Comparison of ENCODE assay signal across 18 cellular contexts in the genomic region with DNA sequence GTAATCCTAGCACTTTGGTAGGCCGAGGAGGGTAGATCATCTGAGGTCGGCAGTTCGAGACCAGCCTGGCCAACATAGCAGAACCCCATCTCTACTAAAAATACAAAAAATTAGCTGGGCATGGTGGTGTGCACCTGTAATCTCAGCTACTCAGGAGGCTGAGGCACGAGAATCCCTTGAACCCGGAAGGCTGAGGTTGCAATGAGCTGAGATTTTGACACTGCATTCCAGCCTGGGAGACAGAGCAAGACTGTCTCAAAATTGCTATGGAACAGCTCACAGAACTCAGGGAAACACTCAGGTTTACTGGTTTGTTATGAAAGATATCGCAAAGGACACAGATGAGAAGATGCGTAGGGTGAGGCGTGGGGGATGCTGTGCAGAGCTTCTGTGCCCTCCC. TPM values are rescaled to one million over a fixed set of nuclear protein-coding genes. Genes with fewer than 3 reads are reported as not detected.
DNase-seq lines count a peak whose midpoint lies in the region; ATAC-seq, FAIRE-seq and TF ChIP-seq lines count a peak whose summit lies in the region.
"Had no signal": no experiment of that assay in that cellular context is flagged by ENCODE, and none has a peak within 500 bp of the region (broad histone marks: within the 10 kb centered on the region; RNA-seq: fewer than 3 reads in every experiment).

No MANE protein-coding gene starts in this region.

- peaks cover 45 to 61% of the 10 kb centered on the region in 2 experiments; a peak in 4 of 5 replicates for H3K4me1 ChIP-seq in K562 (replicated peaks in 1 of 2; ENCODE audit: control insufficient read depth in 2 of 2, insufficient read depth in 2 of 2, low read length in 2 of 2)
- H3K4me1 ChIP-seq in effector memory CD4-positive, alpha-beta T cell (ENCODE audit: control insufficient read depth, insufficient read depth, low read length, poor library complexity, severe bottlenecking): peaks cover 34% of the 10 kb centered on the region
- H3K4me1 ChIP-seq in H9 (ENCODE audit: insufficient read depth, low read length): peaks cover 4% of the 10 kb centered on the region; the same call in 1 of the 2 replicates

- H3K9me3 Mint-ChIP-seq in activated naive CD4-positive, alpha-beta T cell treated with anti-CD3 and anti-CD28 coated beads, Interleukin-2, amount 50 U/mL, for 24 hours: no peaks in the 10 kb centered on the region
- H3K9me3 Mint-ChIP-seq in activated naive CD4-positive, alpha-beta T cell treated with anti-CD3 and anti-CD28 coated beads, Interleukin-2, amount 10 ng/mL, durations not matched to agents 7 days and 5 days: no peaks in the 10 kb centered on the region
- H3K9me3 Mint-ChIP-seq in nephron (no peaks in the 10 kb centered on the region), H9 (no peaks in the 10 kb centered on the region)
- H3K9me3 Mint-ChIP-seq: CD14-positive monocyte, GM23338 had no signal

- no peak overlapping the region for H3K14ac ChIP-seq in H9 (ENCODE audit: insufficient read depth, low read length)

- H2AFZ ChIP-seq in K562 (ENCODE audit: low read depth, low read length): no peak overlapping the region
- H2AFZ ChIP-seq in H9 (ENCODE audit: low read length): no peak overlapping the region
- H2AFZ ChIP-seq: GM23338 had no signal

- TF ChIP-seq CTCF in K562 (IDR thresholded peaks at IDR 0.05 in 2 of 3, conservative IDR thresholded peaks at IDR 0.05 in 1 of 3; ENCODE audit: insufficient read depth in 2 of 3, low read depth in 1 of 3, low read length in 3 of 3) (no peak), nephron (IDR thresholded peaks at IDR 0.05; ENCODE audit: unreplicated experiment in 3 of 3) (no peak), H9 (conservative IDR thresholded peaks at IDR 0.05) (no peak)

- no peak for TF ChIP-seq POLR2A in K562 (conservative IDR thresholded peaks at IDR 0.05)

- no peak overlapping the region for H2BK20ac ChIP-seq in H9 (ENCODE audit: low read depth, low read length, poor library complexity, severe bottlenecking)

- CTCF ChIA-PET in activated naive CD4-positive, alpha-beta T cell treated with anti-CD3 and anti-CD28 coated beads, Interleukin-2, amount 10 ng/mL, durations not matched to agents 7 days and 5 days (lab: Charles Lee): no interaction called here
- CTCF ChIA-PET in K562 (lab: Yijun Ruan, JAX; ENCODE audit: low intra/inter-chr PET ratio): no interaction called here

- H2BK15ac ChIP-seq in H9 (ENCODE audit: low read depth, low read length): no peak overlapping the region

- H3K18ac ChIP-seq in H9 (ENCODE audit: insufficient read length, low read depth, low read length): no peak overlapping the region

- intact Hi-C loops in K562 (cut with micrococcal nuclease): no loop called here

- no peak overlapping the region for H2BK12ac ChIP-seq in H9 (ENCODE audit: insufficient read length, low read depth, low read length)

- H3K4me3 ChIP-seq in K562: no peak overlapping the region
- H3K4me3 ChIP-seq in effector memory CD4-positive, alpha-beta T cell (ENCODE audit: insufficient read depth, low read depth, low read length, poor library complexity, severe bottlenecking): no peak overlapping the region
- H3K4me3 ChIP-seq: GM23338 had no signal

- H3K4ac ChIP-seq in H9 (ENCODE audit: low read depth, low read length): no peak overlapping the region

- no peak overlapping the region for H4K5ac ChIP-seq in H9 (ENCODE audit: insufficient read length, low read depth, low read length)

- 61% methylated on average over 8 of the region's 8 CpGs for WGBS in K562 (ENCODE audit: insufficient coverage, low coverage, missing lambda C conversion rate)
- WGBS in H9 (ENCODE audit: extremely low coverage, insufficient read length, low lambda C conversion rate): no CpG with 5 or more reads among the region's 8 CpGs

- no peak overlapping the region for H2BK120ac ChIP-seq in H9 (ENCODE audit: low read depth, low read length, poor library complexity, severe bottlenecking)

- no peaks in the 10 kb centered on the region for H3K27me3 Mint-ChIP-seq in activated naive CD4-positive, alpha-beta T cell treated with anti-CD3 and anti-CD28 coated beads, Interleukin-2, amount 50 U/mL, for 24 hours
- H3K27me3 Mint-ChIP-seq in activated naive CD4-positive, alpha-beta T cell treated with anti-CD3 and anti-CD28 coated beads, Interleukin-2, amount 10 ng/mL, durations not matched to agents 7 days and 5 days: peaks cover 4% of the 10 kb centered on the region
- H3K27me3 Mint-ChIP-seq in nephron (ENCODE audit: low read depth) (no peaks in the 10 kb centered on the region), H9 (ENCODE audit: low read depth) (peaks cover 9% of the 10 kb centered on the region)

- ATAC-seq in K562: no peak
- ATAC-seq: GM23338, HepG2 had no signal

- TF ChIP-seq EP300 in K562 (IDR thresholded peaks at IDR 0.05; ENCODE audit: low read length): no peak

- H2BK5ac ChIP-seq in H9 (ENCODE audit: insufficient read length, low read length): no peak overlapping the region

- H3K79me1 ChIP-seq in H9 (ENCODE audit: insufficient read depth, low read depth, low read length, poor library complexity, severe bottlenecking): no peaks in the 10 kb centered on the region

- no peak overlapping the region for H4K8ac ChIP-seq in H9 (replicated peaks; ENCODE audit: insufficient read length, low read depth, low read length)

- H3K27me3 ChIP-seq in K562 (ENCODE audit: control insufficient read depth in 2 of 2, insufficient read depth in 2 of 2, low read length in 2 of 2): no peaks in the 10 kb centered on the region
- no peaks in the 10 kb centered on the region for H3K27me3 ChIP-seq in effector memory CD4-positive, alpha-beta T cell (replicated peaks; ENCODE audit: control insufficient read depth, insufficient read depth, low read length, poor library complexity, severe bottlenecking)
- H3K27me3 ChIP-seq in H9 (ENCODE audit: insufficient read depth, low read length): no peaks in the 10 kb centered on the region

- peaks cover 30% of the 10 kb centered on the region for H3K36me3 ChIP-seq in K562 (ENCODE audit: control insufficient read depth, insufficient read depth, low read length)
- no peaks in the 10 kb centered on the region for H3K36me3 ChIP-seq in effector memory CD4-positive, alpha-beta T cell (ENCODE audit: control insufficient read depth, insufficient read depth, low read length)

- peaks cover 9% of the 10 kb centered on the region for H3K36me3 Mint-ChIP-seq in activated naive CD4-positive, alpha-beta T cell treated with anti-CD3 and anti-CD28 coated beads, Interleukin-2, amount 50 U/mL, for 24 hours
- peaks cover 29% of the 10 kb centered on the region for H3K36me3 Mint-ChIP-seq in activated naive CD4-positive, alpha-beta T cell treated with anti-CD3 and anti-CD28 coated beads, Interleukin-2, amount 10 ng/mL, durations not matched to agents 7 days and 5 days
- H3K36me3 Mint-ChIP-seq in nephron (ENCODE audit: low read depth) (peaks cover 5% of the 10 kb centered on the region), H9 (ENCODE audit: insufficient read depth in 1 of 3, low read depth in 3 of 3) (peaks cover 4 to 8% (median 6%) of the 10 kb centered on the region in 3 experiments; a peak in 2 of 7 replicates)

- BruUV-seq in K562 (replicated peaks; lab: Mats Ljungman, UMichigan): no TSS peak

- H3K9me3 ChIP-seq in K562 (replicated peaks; ENCODE audit: control insufficient read depth, insufficient read depth, low read depth, low read length) (no peaks in the 10 kb centered on the region), H9 (ENCODE audit: control insufficient read depth, low read depth, low read length) (no peaks in the 10 kb centered on the region)
- no peaks in the 10 kb centered on the region for H3K9me3 ChIP-seq in effector memory CD4-positive, alpha-beta T cell (ENCODE audit: control insufficient read depth, low read length)

- peaks cover 13% of the 10 kb centered on the region for H3K23me2 ChIP-seq in H9 (ENCODE audit: insufficient read length, low read depth, low read length, poor library complexity, severe bottlenecking)

- FAIRE-seq in K562 (lab: Jason Lieb, UNC): no peak
- FAIRE-seq: A204.1, HepG2 had no signal

- no peak for DNase-seq in activated naive CD4-positive, alpha-beta T cell treated with anti-CD3 and anti-CD28 coated beads, Interleukin-2, amount 10 ng/mL, durations not matched to agents 7 days and 5 days
- DNase-seq in K562 (ENCODE audit: extremely low read depth in 1 of 4, low spot score in 3 of 4) (no peak), GF-D8 (lab: John Stamatoyannopoulos, UW) (no peak), H9 (no peak), SW 1271 (lab: John Stamatoyannopoulos, UW) (no peak)
- no peak for DNase-seq in effector memory CD4-positive, alpha-beta T cell
- DNase-seq: DND-41, GDM1, Karpas-422, MM.1S, NCI-H1105, NCI-H1694 treated with DMSO at 0.1 percent for 48 hours had no signal

- TF ChIP-seq RAD21 in K562 (CRISPR knock-in tag; conservative IDR thresholded peaks at IDR 0.05 in 1 of 2, IDR thresholded peaks at IDR 0.05 in 1 of 2): no peak

- POLR2A ChIA-PET in K562 (lab: Yijun Ruan, JAX): interaction anchor here (0.7 kb wide), 1 partner anchor 465 kb away, joined by 3 read pairs; no protein-coding TSS in a partner anchor

- no peak overlapping the region for H3K23ac ChIP-seq in H9 (ENCODE audit: insufficient read length, low read depth, low read length)

- no peak overlapping the region for H3K27ac Mint-ChIP-seq in activated naive CD4-positive, alpha-beta T cell treated with anti-CD3 and anti-CD28 coated beads, Interleukin-2, amount 50 U/mL, for 24 hours
- no peak overlapping the region for H3K27ac Mint-ChIP-seq in activated naive CD4-positive, alpha-beta T cell treated with anti-CD3 and anti-CD28 coated beads, Interleukin-2, amount 10 ng/mL, durations not matched to agents 7 days and 5 days
- H3K27ac Mint-ChIP-seq in nephron (no peak overlapping the region), H9 (no peak overlapping the region; a peak in 1 of 7 replicates)
- H3K27ac Mint-ChIP-seq: GM23338 had no signal

- H2AK5ac ChIP-seq in H9 (ENCODE audit: insufficient read length, low read length): no peak overlapping the region

- in situ Hi-C loops in K562 (cut with MboI): no loop called here

- H4K91ac ChIP-seq in H9 (ENCODE audit: insufficient read length, low read depth, low read length): no peak overlapping the region

- peaks cover 77% of the 10 kb centered on the region for H3K4me1 Mint-ChIP-seq in activated naive CD4-positive, alpha-beta T cell treated with anti-CD3 and anti-CD28 coated beads, Interleukin-2, amount 50 U/mL, for 24 hours
- peaks cover 76% of the 10 kb centered on the region for H3K4me1 Mint-ChIP-seq in activated naive CD4-positive, alpha-beta T cell treated with anti-CD3 and anti-CD28 coated beads, Interleukin-2, amount 10 ng/mL, durations not matched to agents 7 days and 5 days
- H3K4me1 Mint-ChIP-seq in nephron (peaks cover 41% of the 10 kb centered on the region), H9 (peaks cover 29 to 39% of the 10 kb centered on the region in 2 experiments)

- H3K4me3 Mint-ChIP-seq in activated naive CD4-positive, alpha-beta T cell treated with anti-CD3 and anti-CD28 coated beads, Interleukin-2, amount 50 U/mL, for 24 hours: peak overlapping the region; percentile 30
- H3K4me3 Mint-ChIP-seq in activated naive CD4-positive, alpha-beta T cell treated with anti-CD3 and anti-CD28 coated beads, Interleukin-2, amount 10 ng/mL, durations not matched to agents 7 days and 5 days: no peak overlapping the region
- H3K4me3 Mint-ChIP-seq in nephron: peak overlapping the region; percentile 3 to 86 (median 41)
- no peak overlapping the region for H3K4me3 Mint-ChIP-seq in H9

- no peak overlapping the region; the same call in 1 of the 3 replicates for H3K27ac ChIP-seq in K562 (ENCODE audit: extremely low read depth, low read depth, low read length)
- H3K27ac ChIP-seq in effector memory CD4-positive, alpha-beta T cell (ENCODE audit: insufficient read depth, low read length, poor library complexity, severe bottlenecking): no peak overlapping the region
- no peak overlapping the region for H3K27ac ChIP-seq in H9 (ENCODE audit: insufficient read length, low read depth, low read length)

- H3K4me2 ChIP-seq in K562 (ENCODE audit: insufficient read depth, low read length): no peak overlapping the region
- no peak overlapping the region for H3K4me2 ChIP-seq in H9 (ENCODE audit: insufficient read depth, insufficient read length, low read length)
- H3K4me2 ChIP-seq: GM23338 had no signal

- H3K9me1 ChIP-seq in K562 (ENCODE audit: control insufficient read depth, insufficient read depth, low read length): peaks cover 1% of the 10 kb centered on the region

- no peak overlapping the region for H3K9ac ChIP-seq in K562 (ENCODE audit: insufficient read depth in 1 of 2, low read depth in 2 of 2, low read length in 2 of 2)
- H3K9ac ChIP-seq in H9 (ENCODE audit: extremely low read depth, insufficient read length, low read length): no peak overlapping the region

- H3K56ac ChIP-seq in H9 (ENCODE audit: insufficient read length, low read depth, low read length): no peak overlapping the region

- H4K20me1 ChIP-seq in K562 (replicated peaks; ENCODE audit: control insufficient read depth, insufficient read depth, low read length) (0 out of 2 replicates have a peak, but pooled peaks cover 5% of the 10 kb centered on the region), H9 (ENCODE audit: control insufficient read depth, insufficient read depth, insufficient read length) (no peaks in the 10 kb centered on the region)

- H3K79me2 ChIP-seq in K562 (ENCODE audit: control insufficient read depth, insufficient read depth, low read length) (peaks cover 74% of the 10 kb centered on the region), H9 (ENCODE audit: insufficient read depth, low read length) (no peaks in the 10 kb centered on the region; the same call in 1 of the 2 replicates)

- H3T11ph ChIP-seq in H9 (ENCODE audit: low read length): no peak overlapping the region

RNA-seq across cellular contexts. Expression of a gene that starts 2.7 kb away (rescaled TPM):
- 805 and 856 TPM in 2 replicates for total RNA-seq in K562 (2011; cell fraction: chromatin; rRNA removed; ENCODE audit: low replicate concordance)
- total RNA-seq in K562 (2011; cell fraction: nucleolus; rRNA removed): 514 and 529 TPM in 2 replicates
- total RNA-seq in K562 (2011; cell fraction: nucleoplasm; rRNA removed): 508 and 540 TPM in 2 replicates
- 54.2 and 59.8 TPM in 2 replicates for total RNA-seq in K562 (2014; rRNA removed)
- 51.1 and 59.4 TPM in 2 replicates for total RNA-seq in K562 (2014; rRNA removed; fragmentation: Illumina TruSeq; extraction: Trizol)
- total RNA-seq in K562 (2015; rRNA removed; fragmentation: Illumina TruSeq; extraction: Trizol): 54.9 and 57.5 TPM in 2 replicates
- 63.0 and 72.9 TPM in 2 replicates for total RNA-seq in K562 (2021)
- polyA plus RNA-seq in K562 (2011; rRNA removed): 205 and 223 TPM in 2 replicates
- 71.6 and 100.0 TPM in 2 replicates for polyA plus RNA-seq in K562 (2011; cell fraction: cytosol; rRNA removed)
- polyA plus RNA-seq in K562 (2011; cell fraction: nucleus; rRNA removed): 633 and 866 TPM in 2 replicates
- 85.2 and 154 TPM in 2 replicates for polyA plus RNA-seq in K562 (2012)
- polyA plus RNA-seq in K562 (2014; fragmentation: Illumina TruSeq; extraction: Trizol): 71.2 and 76.9 TPM in 2 replicates
- 10 to 100 TPM; 17.0 to 19.7 TPM for polyA plus RNA-seq in K562 (2014; fragmentation: Nextera tagmentation; extraction: Ambion mirVana)
- 122 and 150 TPM in 2 replicates for polyA plus RNA-seq in K562 (2014; rRNA removed)
- polyA minus RNA-seq in K562 (2011; rRNA and poly(A)+ RNA removed): 49.8 and 57.6 TPM in 2 replicates
- polyA minus RNA-seq in K562 (2011; cell fraction: cytosol; rRNA and poly(A)+ RNA removed): 30.9 and 31.2 TPM in 2 replicates
- 105 and 107 TPM in 2 replicates for polyA minus RNA-seq in K562 (2011; cell fraction: nucleus; rRNA and poly(A)+ RNA removed)
- total RNA-seq in H9 (2021): 34.3 and 37.9 TPM in 2 replicates

RNA-seq across cellular contexts. Expression of a gene that starts 27.7 kb away (rescaled TPM):
- total RNA-seq in K562 (2011; cell fraction: chromatin; rRNA removed; ENCODE audit: low replicate concordance): not detected in 2 replicates
- total RNA-seq in K562 (2011; cell fraction: nucleolus; rRNA removed): not detected in 2 replicates
- not detected in 2 replicates for total RNA-seq in K562 (2011; cell fraction: nucleoplasm; rRNA removed)
- total RNA-seq in K562 (2014; rRNA removed): not detected in 2 replicates
- total RNA-seq in K562 (2014; rRNA removed; fragmentation: Illumina TruSeq; extraction: Trizol): not detected in 2 replicates
- total RNA-seq in K562 (2015; rRNA removed; fragmentation: Illumina TruSeq; extraction: Trizol): not detected in 2 replicates
- total RNA-seq in K562 (2021): not detected in 2 replicates
- polyA plus RNA-seq in K562 (2011; rRNA removed): not detected in 2 replicates
- polyA plus RNA-seq in K562 (2011; cell fraction: cytosol; rRNA removed): not detected in 2 replicates
- not detected in 2 replicates for polyA plus RNA-seq in K562 (2011; cell fraction: nucleus; rRNA removed)
- polyA plus RNA-seq in K562 (2012): not detected in 2 replicates
- polyA plus RNA-seq in K562 (2014; fragmentation: Illumina TruSeq; extraction: Trizol): not detected in 2 replicates
- not detected for polyA plus RNA-seq in K562 (2014; fragmentation: Nextera tagmentation; extraction: Ambion mirVana)
- not detected in 2 replicates for polyA plus RNA-seq in K562 (2014; rRNA removed)
- polyA minus RNA-seq in K562 (2011; rRNA and poly(A)+ RNA removed): not detected in 2 replicates
- polyA minus RNA-seq in K562 (2011; cell fraction: cytosol; rRNA and poly(A)+ RNA removed): not detected in 2 replicates
- not detected in 2 replicates for polyA minus RNA-seq in K562 (2011; cell fraction: nucleus; rRNA and poly(A)+ RNA removed)
- not detected in 2 replicates for total RNA-seq in H9 (2021)
- total RNA-seq: GM23338 had no signal

Comparison
In these comparisons a context has a peak if more than half of its experiments do, and no peak if none do; other contexts are left out.
1. H3K4me3 Mint-ChIP-seq: peak in activated naive CD4-positive, alpha-beta T cell treated with anti-CD3 and anti-CD28 coated beads, Interleukin-2, amount 50 U/mL, for 24 hours (single experiment) and nephron (3 of 3); none in activated naive CD4-positive, alpha-beta T cell treated with anti-CD3 and anti-CD28 coated beads, Interleukin-2, amount 10 ng/mL, durations not matched to agents 7 days and 5 days (single experiment) and H9 (0 of 2).